27 cellular contexts compared by ENCODE assay signal in genomic region chr18:79936641-79937040, GRCh38. TPM values are rescaled to one million over a fixed set of nuclear protein-coding genes. Genes with fewer than 3 reads are reported as not detected.
DNase-seq lines count a peak whose midpoint lies in the region; ATAC-seq and TF ChIP-seq lines count a peak whose summit lies in the region.
"Had no signal": no experiment of that assay in that cellular context is flagged by ENCODE, and none has a peak within 500 bp of the region (broad histone marks: within the 10 kb centered on the region; RNA-seq: fewer than 3 reads in every experiment).

No MANE protein-coding gene starts in this region.

- H3K27me3 ChIP-seq in colonic mucosa, result no peaks in the 10 kb centered on the region
- no peaks in the 10 kb centered on the region for H3K27me3 ChIP-seq in liver (ENCODE audit: control insufficient read depth in 4 of 4, insufficient read depth in 4 of 4, low read length in 3 of 4)
- no peaks in the 10 kb centered on the region for H3K27me3 ChIP-seq in spleen (replicated peaks in 1 of 7)
- H3K27me3 ChIP-seq: adrenal gland, SJCRH30 had no signal

- no peak for ATAC-seq in HG03378 (IDR thresholded peaks at IDR 0.05; ENCODE audit: unreplicated experiment)
- ATAC-seq: K562, left ventricle myocardium superior, natural killer cell had no signal

- H3K4me3 ChIP-seq in colonic mucosa (no peak overlapping the region), liver (ENCODE audit: low read depth in 1 of 3, low read length in 3 of 3) (no peak overlapping the region), spleen (no peak overlapping the region)
- H3K4me3 ChIP-seq: adrenal gland, K562, SJCRH30, thoracic aorta had no signal

- DNase-seq in D341Med (ENCODE audit: low spot score) (peak; percentile 24), colonic mucosa (peak; percentile 71), spleen (peak; percentile 66), cortex of kidney (lab: John Stamatoyannopoulos, UW) (no peak), cerebellar cortex (ENCODE audit: low spot score) (no peak), kidney tubule cell (ENCODE audit: low spot score) (no peak)
- DNase-seq: activated CD4-positive, alpha-beta T cell treated with anti-CD3 and anti-CD28 coated beads, Interleukin-2, amount 10 ng/mL, durations not matched to agents 7 days and 5 days; activated naive CD4-positive, alpha-beta T cell; activated T-cell treated with anti-CD3 and anti-CD28 coated beads, Interleukin-2, amount 50 U/mL, for 48 hours; CD4-positive, alpha-beta memory T cell; effector CD4-positive, alpha-beta T cell; hypothalamus; left ventricle myocardium superior; natural killer cell; NCI-H1092; NCI-H1694 treated with DMSO at 0.1 percent for 48 hours; NCI-H82; nucleus accumbens; SJCRH30; stimulated activated naive CD4-positive, alpha-beta T cell treated with Interleukin-2 at 50 U/mL for 16 hours; SW 1271 had no signal

- H3K36me3 ChIP-seq in colonic mucosa (peaks cover 4% of the 10 kb centered on the region), liver (ENCODE audit: control insufficient read depth in 4 of 4, insufficient read depth in 3 of 4, low read depth in 1 of 4, low read length in 3 of 4) (peaks cover 0 to 5% (median 3%) of the 10 kb centered on the region in 4 donors), spleen (peaks cover 0 to 100% (median 60%) of the 10 kb centered on the region in 6 donors)
- H3K36me3 ChIP-seq: SJCRH30 had no signal

- H3K4me1 ChIP-seq in colonic mucosa, result peaks cover 20% of the 10 kb centered on the region
- peaks cover 30 to 80% (median 71%) of the 10 kb centered on the region in 4 donors for H3K4me1 ChIP-seq in liver (ENCODE audit: control insufficient read depth in 4 of 4, insufficient read depth in 4 of 4, low read length in 3 of 4)
- peaks cover 0 to 32% (median 7%) of the 10 kb centered on the region in 6 donors for H3K4me1 ChIP-seq in spleen
- H3K4me1 ChIP-seq: SJCRH30 had no signal

- H3K9ac ChIP-seq in colonic mucosa (ENCODE audit: low read depth in 2 of 2, low read length in 2 of 2) (no peak overlapping the region), liver (ENCODE audit: low read depth in 1 of 2, low read length in 2 of 2) (no peak overlapping the region)

- TF ChIP-seq POLR2A in spleen (IDR thresholded peaks at IDR 0.05), result no peak

- WGBS in liver, result 34% methylated on average over 12 of the region's 12 CpGs
- WGBS in spleen, 5 donors, result 94 to 98% (median 95%) methylated on average over 12 of the region's 12 CpGs

- TF ChIP-seq CTCF in colonic mucosa (IDR thresholded peaks at IDR 0.05), result no peak
- no peak for TF ChIP-seq CTCF in liver (IDR thresholded peaks at IDR 0.05; ENCODE audit: low read depth, low read length, missing input control)
- no peak for TF ChIP-seq CTCF in spleen (IDR thresholded peaks at IDR 0.05 in 8 of 11, conservative IDR thresholded peaks at IDR 0.05 in 3 of 11)

- no peaks in the 10 kb centered on the region for H3K9me3 ChIP-seq in colonic mucosa
- H3K9me3 ChIP-seq in liver (ENCODE audit: control insufficient read depth in 4 of 4, low read length in 3 of 4), result no peaks in the 10 kb centered on the region
- H3K9me3 ChIP-seq in spleen, result peaks cover 7 to 60% (median 46%) of the 10 kb centered on the region in 8 donors

- intact Hi-C loops in colonic mucosa (cut with DNase I), result loop anchor here (10.0 kb wide), 1 partner anchor 48 kb away; the partner anchor contains the start of gene TXNL4A
- intact Hi-C loops in spleen (cut with DNase I; ENCODE audit: low total_unique reads), result no loop called here

- H3K27ac ChIP-seq in colonic mucosa (peak overlapping the region; percentile 70), liver (ENCODE audit: low read depth in 1 of 2, low read length in 2 of 2) (peak overlapping the region; percentile 83 to 86), spleen (no peak overlapping the region)
- H3K27ac ChIP-seq: adrenal gland, epithelial cell of prostate, SJCRH30, thoracic aorta had no signal

- TF ChIP-seq RAD21 in liver (IDR thresholded peaks at IDR 0.05), result peak; percentile 30

TF ChIP-seq in liver, 16 proteins besides CTCF, POLR2A, EP300 and RAD21:
- peak; percentile 36 for TF ChIP-seq FOXA2 (IDR thresholded peaks at IDR 0.05)
- TF ChIP-seq EGR1 (IDR thresholded peaks at IDR 0.05; ENCODE audit: low read depth in 2 of 2), result peak in 1 of 2 donors; percentile 81
- peak; percentile 87 to 91 for TF ChIP-seq HNF4A (conservative IDR thresholded peaks at IDR 0.05)
- no peak for TF ChIP-seq TAF1 (conservative IDR thresholded peaks at IDR 0.05)
- TF ChIP-seq, protein P1, sequence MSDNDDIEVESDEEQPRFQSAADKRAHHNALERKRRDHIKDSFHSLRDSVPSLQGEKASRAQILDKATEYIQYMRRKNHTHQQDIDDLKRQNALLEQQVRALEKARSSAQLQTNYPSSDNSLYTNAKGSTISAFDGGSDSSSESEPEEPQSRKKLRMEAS (IDR thresholded peaks at IDR 0.05), result peak; percentile 83
- TF ChIP-seq RXRA (IDR thresholded peaks at IDR 0.05), result peak; percentile 88 to 93
- peak in 1 of 2 donors; percentile 69 for TF ChIP-seq JUND (IDR thresholded peaks at IDR 0.05)
- no peak for TF ChIP-seq GABPA (IDR thresholded peaks at IDR 0.05 in 1 of 2, conservative IDR thresholded peaks at IDR 0.05 in 1 of 2)
- TF ChIP-seq, protein P2, sequence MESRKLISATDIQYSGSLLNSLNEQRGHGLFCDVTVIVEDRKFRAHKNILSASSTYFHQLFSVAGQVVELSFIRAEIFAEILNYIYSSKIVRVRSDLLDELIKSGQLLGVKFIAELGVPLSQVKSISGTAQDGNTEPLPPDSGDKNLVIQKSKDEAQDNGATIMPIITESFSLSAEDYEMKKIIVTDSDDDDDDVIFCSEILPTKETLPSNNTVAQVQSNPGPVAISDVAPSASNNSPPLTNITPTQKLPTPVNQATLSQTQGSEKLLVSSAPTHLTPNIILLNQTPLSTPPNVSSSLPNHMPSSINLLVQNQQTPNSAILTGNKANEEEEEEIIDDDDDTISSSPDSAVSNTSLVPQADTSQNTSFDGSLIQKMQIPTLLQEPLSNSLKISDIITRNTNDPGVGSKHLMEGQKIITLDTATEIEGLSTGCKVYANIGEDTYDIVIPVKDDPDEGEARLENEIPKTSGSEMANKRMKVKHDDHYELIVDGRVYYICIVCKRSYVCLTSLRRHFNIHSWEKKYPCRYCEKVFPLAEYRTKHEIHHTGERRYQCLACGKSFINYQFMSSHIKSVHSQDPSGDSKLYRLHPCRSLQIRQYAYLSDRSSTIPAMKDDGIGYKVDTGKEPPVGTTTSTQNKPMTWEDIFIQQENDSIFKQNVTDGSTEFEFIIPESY (IDR thresholded peaks at IDR 0.05), result peak; percentile 41
- peak; percentile 88 for TF ChIP-seq SP1 (IDR thresholded peaks at IDR 0.05)
- peak; percentile 53 for TF ChIP-seq YY1 (IDR thresholded peaks at IDR 0.05)
- TF ChIP-seq ATF3 (IDR thresholded peaks at IDR 0.05), result no peak
- TF ChIP-seq HNF4G (IDR thresholded peaks at IDR 0.05), result peak; percentile 16
- TF ChIP-seq FOXA1 (IDR thresholded peaks at IDR 0.05), result no peak
- TF ChIP-seq, protein P3, sequence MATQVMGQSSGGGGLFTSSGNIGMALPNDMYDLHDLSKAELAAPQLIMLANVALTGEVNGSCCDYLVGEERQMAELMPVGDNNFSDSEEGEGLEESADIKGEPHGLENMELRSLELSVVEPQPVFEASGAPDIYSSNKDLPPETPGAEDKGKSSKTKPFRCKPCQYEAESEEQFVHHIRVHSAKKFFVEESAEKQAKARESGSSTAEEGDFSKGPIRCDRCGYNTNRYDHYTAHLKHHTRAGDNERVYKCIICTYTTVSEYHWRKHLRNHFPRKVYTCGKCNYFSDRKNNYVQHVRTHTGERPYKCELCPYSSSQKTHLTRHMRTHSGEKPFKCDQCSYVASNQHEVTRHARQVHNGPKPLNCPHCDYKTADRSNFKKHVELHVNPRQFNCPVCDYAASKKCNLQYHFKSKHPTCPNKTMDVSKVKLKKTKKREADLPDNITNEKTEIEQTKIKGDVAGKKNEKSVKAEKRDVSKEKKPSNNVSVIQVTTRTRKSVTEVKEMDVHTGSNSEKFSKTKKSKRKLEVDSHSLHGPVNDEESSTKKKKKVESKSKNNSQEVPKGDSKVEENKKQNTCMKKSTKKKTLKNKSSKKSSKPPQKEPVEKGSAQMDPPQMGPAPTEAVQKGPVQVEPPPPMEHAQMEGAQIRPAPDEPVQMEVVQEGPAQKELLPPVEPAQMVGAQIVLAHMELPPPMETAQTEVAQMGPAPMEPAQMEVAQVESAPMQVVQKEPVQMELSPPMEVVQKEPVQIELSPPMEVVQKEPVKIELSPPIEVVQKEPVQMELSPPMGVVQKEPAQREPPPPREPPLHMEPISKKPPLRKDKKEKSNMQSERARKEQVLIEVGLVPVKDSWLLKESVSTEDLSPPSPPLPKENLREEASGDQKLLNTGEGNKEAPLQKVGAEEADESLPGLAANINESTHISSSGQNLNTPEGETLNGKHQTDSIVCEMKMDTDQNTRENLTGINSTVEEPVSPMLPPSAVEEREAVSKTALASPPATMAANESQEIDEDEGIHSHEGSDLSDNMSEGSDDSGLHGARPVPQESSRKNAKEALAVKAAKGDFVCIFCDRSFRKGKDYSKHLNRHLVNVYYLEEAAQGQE (IDR thresholded peaks at IDR 0.05), result peak; percentile 67
- TF ChIP-seq NR2F2 (IDR thresholded peaks at IDR 0.05), result peak; percentile 67
TF ChIP-seq in liver: peak in this region for 12.

RNA-seq across cellular contexts. Expression of gene SLC66A2, which starts 14.8 kb away (rescaled TPM):
- total RNA-seq in colonic mucosa (10 to 100 TPM; 74.9 to 88.0 TPM), liver (10 to 100 TPM; 47.8 to 86.4 TPM), spleen (10 to 100 TPM; 40.9 to 61.9 (median 51.1) TPM)
- polyA plus RNA-seq in liver (100 to 1,000 TPM in 1 of 2 donors, 10 to 100 TPM in 1; 49.3 to 107 TPM), spleen (10 to 100 TPM; 28.7 to 53.9 (median 33.4) TPM)

RNA-seq across cellular contexts. Expression of gene HSBP1L1, which starts 27.8 kb away (rescaled TPM):
- 10 to 100 TPM; 51.8 to 59.6 TPM for total RNA-seq in colonic mucosa
- total RNA-seq in liver, result 10 to 100 TPM; 12.2 to 31.5 TPM
- polyA plus RNA-seq in liver, result 10 to 100 TPM; 21.3 to 61.0 TPM
- total RNA-seq in spleen, result 10 to 100 TPM; 10.3 to 36.4 (median 20.1) TPM
- polyA plus RNA-seq in spleen, result 10 to 100 TPM; 10.0 to 21.5 (median 15.8) TPM
- total RNA-seq: K562, SJCRH30 had no signal

RNA-seq across cellular contexts. Expression of gene TXNL4A, which starts 51.7 kb away (rescaled TPM):
- total RNA-seq in colonic mucosa (100 to 1,000 TPM; 101 to 138 TPM), liver (10 to 100 TPM; 18.0 to 23.8 TPM), spleen (10 to 100 TPM; 20.7 to 76.5 (median 63.9) TPM)
- polyA plus RNA-seq in liver (10 to 100 TPM; 41.8 to 86.2 TPM), spleen (10 to 100 TPM; 75.2 to 98.5 (median 80.9) TPM)

Comparison
In these comparisons a context has a peak if more than half of its experiments do, and no peak if none do; other contexts are left out.
1. DNase-seq: peak in D341Med (single experiment), colonic mucosa (single experiment) and spleen (single experiment); none in cortex of kidney (single experiment), cerebellar cortex (single experiment) and kidney tubule cell (single experiment).
2. H3K27ac ChIP-seq: peak in colonic mucosa (single experiment) and liver (2 of 2); none in spleen (0 of 8).